ENCODE assay signal across 1 cellular context in the genomic region with DNA sequence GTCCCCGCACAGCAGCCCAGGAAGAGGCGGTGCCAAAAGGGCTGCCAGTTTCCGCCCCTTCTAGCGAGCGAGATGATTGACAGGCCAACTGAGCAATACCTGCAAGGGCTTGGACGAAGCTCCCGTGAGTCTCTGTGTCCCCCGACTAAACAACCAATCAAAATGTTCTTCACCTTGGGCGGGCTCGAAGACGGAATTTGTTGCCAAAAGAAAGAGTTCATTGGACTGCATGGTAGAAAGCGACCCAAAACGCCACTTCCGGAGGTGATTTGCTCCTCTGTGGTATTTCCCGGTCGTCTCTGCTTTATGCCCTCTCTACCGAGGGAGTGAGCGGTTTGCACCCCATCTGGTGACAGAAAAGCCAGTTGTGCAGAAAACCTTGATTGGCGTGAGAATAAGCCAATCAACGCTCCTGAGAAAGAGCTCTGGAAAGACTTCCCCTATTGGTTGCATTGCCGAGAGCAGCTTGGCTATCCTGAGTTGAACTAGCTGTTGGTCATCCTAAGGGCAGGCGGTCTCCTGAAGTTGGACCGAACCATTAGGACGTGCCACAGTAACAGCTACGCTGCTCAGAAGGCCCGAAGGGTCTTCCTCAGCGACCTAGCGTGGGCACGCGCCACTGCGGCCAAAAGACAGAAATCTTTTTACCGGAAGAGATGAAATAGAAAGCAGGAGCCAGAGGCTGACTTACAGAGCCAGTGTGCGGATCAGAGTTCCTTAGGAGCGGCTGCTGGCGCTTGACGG.
A peak's percentile ranks its signal among the peaks of the same experiment; 100 is the strongest.
TF ChIP-seq lines count a peak whose summit lies in the region.

No MANE protein-coding gene starts in this region.

TF ChIP-seq in HEK293, 187 proteins besides CTCF, POLR2A, EP300 and RAD21 (continued from another document and continues in another):
- TF ChIP-seq, protein P1, sequence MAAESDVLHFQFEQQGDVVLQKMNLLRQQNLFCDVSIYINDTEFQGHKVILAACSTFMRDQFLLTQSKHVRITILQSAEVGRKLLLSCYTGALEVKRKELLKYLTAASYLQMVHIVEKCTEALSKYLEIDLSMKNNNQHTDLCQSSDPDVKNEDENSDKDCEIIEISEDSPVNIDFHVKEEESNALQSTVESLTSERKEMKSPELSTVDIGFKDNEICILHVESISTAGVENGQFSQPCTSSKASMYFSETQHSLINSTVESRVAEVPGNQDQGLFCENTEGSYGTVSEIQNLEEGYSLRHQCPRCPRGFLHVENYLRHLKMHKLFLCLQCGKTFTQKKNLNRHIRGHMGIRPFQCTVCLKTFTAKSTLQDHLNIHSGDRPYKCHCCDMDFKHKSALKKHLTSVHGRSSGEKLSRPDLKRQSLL (tag by site-specific recombination; IDR thresholded peaks at IDR 0.05) = no peak
- TF ChIP-seq ZNF133 (tag by site-specific recombination; IDR thresholded peaks at IDR 0.05) = no peak
- TF ChIP-seq GLIS1 (tag by site-specific recombination; IDR thresholded peaks at IDR 0.05) = peak; percentile 54; the same call in 1 of the 2 replicates
- TF ChIP-seq ZNF521 (tag by site-specific recombination; IDR thresholded peaks at IDR 0.05) = no peak
- no peak for TF ChIP-seq ZNF311 (tag by site-specific recombination; IDR thresholded peaks at IDR 0.05; ENCODE audit: borderline replicate concordance)
- no peak for TF ChIP-seq GLI2 (tag by site-specific recombination; IDR thresholded peaks at IDR 0.05; ENCODE audit: borderline replicate concordance, low read depth)
- TF ChIP-seq ZSCAN16 (tag by site-specific recombination; IDR thresholded peaks at IDR 0.05) = no peak
- TF ChIP-seq, protein P2, sequence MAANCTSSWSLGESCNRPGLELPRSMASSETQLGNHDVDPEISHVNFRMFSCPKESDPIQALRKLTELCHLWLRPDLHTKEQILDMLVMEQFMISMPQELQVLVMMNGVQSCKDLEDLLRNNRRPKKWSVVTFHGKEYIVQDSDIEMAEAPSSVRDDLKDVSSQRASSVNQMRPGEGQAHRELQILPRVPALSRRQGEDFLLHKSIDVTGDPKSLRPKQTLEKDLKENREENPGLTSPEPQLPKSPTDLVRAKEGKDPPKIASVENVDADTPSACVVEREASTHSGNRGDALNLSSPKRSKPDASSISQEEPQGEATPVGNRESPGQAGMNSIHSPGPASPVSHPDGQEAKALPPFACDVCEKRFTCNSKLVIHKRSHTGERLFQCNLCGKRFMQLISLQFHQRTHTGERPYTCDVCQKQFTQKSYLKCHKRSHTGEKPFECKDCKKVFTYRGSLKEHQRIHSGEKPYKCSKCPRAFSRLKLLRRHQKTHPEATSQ (tag by site-specific recombination; IDR thresholded peaks at IDR 0.05) = no peak
- TF ChIP-seq, protein P3, sequence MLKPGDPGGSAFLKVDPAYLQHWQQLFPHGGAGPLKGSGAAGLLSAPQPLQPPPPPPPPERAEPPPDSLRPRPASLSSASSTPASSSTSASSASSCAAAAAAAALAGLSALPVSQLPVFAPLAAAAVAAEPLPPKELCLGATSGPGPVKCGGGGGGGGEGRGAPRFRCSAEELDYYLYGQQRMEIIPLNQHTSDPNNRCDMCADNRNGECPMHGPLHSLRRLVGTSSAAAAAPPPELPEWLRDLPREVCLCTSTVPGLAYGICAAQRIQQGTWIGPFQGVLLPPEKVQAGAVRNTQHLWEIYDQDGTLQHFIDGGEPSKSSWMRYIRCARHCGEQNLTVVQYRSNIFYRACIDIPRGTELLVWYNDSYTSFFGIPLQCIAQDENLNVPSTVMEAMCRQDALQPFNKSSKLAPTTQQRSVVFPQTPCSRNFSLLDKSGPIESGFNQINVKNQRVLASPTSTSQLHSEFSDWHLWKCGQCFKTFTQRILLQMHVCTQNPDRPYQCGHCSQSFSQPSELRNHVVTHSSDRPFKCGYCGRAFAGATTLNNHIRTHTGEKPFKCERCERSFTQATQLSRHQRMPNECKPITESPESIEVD (tag by site-specific recombination; IDR thresholded peaks at IDR 0.05) = no peak
- TF ChIP-seq KLF10 (tag by site-specific recombination; IDR thresholded peaks at IDR 0.05) = no peak
- TF ChIP-seq ZNF561 (tag by site-specific recombination; IDR thresholded peaks at IDR 0.05; ENCODE audit: borderline replicate concordance) = no peak; the same call in 1 of the 2 replicates
- TF ChIP-seq GFI1B (tag by site-specific recombination; IDR thresholded peaks at IDR 0.05) = no peak
- no peak for TF ChIP-seq MYNN (tag by site-specific recombination; IDR thresholded peaks at IDR 0.05; ENCODE audit: borderline replicate concordance)
- no peak for TF ChIP-seq ZNF777 (tag by site-specific recombination; IDR thresholded peaks at IDR 0.05; ENCODE audit: borderline replicate concordance)
- TF ChIP-seq ZNF184 (tag by site-specific recombination; IDR thresholded peaks at IDR 0.05) = no peak
- TF ChIP-seq, protein P4, sequence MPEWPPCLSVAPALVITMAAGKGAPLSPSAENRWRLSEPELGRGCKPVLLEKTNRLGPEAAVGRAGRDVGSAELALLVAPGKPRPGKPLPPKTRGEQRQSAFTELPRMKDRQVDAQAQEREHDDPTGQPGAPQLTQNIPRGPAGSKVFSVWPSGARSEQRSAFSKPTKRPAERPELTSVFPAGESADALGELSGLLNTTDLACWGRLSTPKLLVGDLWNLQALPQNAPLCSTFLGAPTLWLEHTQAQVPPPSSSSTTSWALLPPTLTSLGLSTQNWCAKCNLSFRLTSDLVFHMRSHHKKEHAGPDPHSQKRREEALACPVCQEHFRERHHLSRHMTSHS (tag by site-specific recombination; IDR thresholded peaks at IDR 0.05) = no peak
- no peak for TF ChIP-seq ZNF274 (IDR thresholded peaks at IDR 0.05; ENCODE audit: low read length)
- no peak for TF ChIP-seq ZNF274 (tag by site-specific recombination; IDR thresholded peaks at IDR 0.05; ENCODE audit: borderline replicate concordance)
- TF ChIP-seq ZNF707 (tag by site-specific recombination; IDR thresholded peaks at IDR 0.05) = no peak
- TF ChIP-seq ZBTB1 (tag by site-specific recombination; IDR thresholded peaks at IDR 0.05) = no peak
- peak; percentile 92 for TF ChIP-seq ZNF76 (tag by site-specific recombination; IDR thresholded peaks at IDR 0.05; ENCODE audit: borderline replicate concordance, low read depth)
- TF ChIP-seq KLF9 (tag by site-specific recombination; IDR thresholded peaks at IDR 0.05; ENCODE audit: low read depth) = no peak
- TF ChIP-seq SALL2 (tag by site-specific recombination; IDR thresholded peaks at IDR 0.05; ENCODE audit: borderline replicate concordance) = no peak
- TF ChIP-seq, protein P5, sequence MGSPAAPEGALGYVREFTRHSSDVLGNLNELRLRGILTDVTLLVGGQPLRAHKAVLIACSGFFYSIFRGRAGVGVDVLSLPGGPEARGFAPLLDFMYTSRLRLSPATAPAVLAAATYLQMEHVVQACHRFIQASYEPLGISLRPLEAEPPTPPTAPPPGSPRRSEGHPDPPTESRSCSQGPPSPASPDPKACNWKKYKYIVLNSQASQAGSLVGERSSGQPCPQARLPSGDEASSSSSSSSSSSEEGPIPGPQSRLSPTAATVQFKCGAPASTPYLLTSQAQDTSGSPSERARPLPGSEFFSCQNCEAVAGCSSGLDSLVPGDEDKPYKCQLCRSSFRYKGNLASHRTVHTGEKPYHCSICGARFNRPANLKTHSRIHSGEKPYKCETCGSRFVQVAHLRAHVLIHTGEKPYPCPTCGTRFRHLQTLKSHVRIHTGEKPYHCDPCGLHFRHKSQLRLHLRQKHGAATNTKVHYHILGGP (tag by site-specific recombination; IDR thresholded peaks at IDR 0.05) = no peak
- no peak for TF ChIP-seq ZNF121 (tag by site-specific recombination; IDR thresholded peaks at IDR 0.05)
- no peak for TF ChIP-seq ZNF132 (tag by site-specific recombination; IDR thresholded peaks at IDR 0.05; ENCODE audit: borderline replicate concordance)
- no peak for TF ChIP-seq OSR2 (tag by site-specific recombination; IDR thresholded peaks at IDR 0.05)
- TF ChIP-seq, protein P6, sequence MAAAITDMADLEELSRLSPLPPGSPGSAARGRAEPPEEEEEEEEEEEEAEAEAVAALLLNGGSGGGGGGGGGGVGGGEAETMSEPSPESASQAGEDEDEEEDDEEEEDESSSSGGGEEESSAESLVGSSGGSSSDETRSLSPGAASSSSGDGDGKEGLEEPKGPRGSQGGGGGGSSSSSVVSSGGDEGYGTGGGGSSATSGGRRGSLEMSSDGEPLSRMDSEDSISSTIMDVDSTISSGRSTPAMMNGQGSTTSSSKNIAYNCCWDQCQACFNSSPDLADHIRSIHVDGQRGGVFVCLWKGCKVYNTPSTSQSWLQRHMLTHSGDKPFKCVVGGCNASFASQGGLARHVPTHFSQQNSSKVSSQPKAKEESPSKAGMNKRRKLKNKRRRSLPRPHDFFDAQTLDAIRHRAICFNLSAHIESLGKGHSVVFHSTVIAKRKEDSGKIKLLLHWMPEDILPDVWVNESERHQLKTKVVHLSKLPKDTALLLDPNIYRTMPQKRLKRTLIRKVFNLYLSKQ (tag by site-specific recombination; IDR thresholded peaks at IDR 0.05; ENCODE audit: borderline replicate concordance) = no peak
- TF ChIP-seq, protein P7, sequence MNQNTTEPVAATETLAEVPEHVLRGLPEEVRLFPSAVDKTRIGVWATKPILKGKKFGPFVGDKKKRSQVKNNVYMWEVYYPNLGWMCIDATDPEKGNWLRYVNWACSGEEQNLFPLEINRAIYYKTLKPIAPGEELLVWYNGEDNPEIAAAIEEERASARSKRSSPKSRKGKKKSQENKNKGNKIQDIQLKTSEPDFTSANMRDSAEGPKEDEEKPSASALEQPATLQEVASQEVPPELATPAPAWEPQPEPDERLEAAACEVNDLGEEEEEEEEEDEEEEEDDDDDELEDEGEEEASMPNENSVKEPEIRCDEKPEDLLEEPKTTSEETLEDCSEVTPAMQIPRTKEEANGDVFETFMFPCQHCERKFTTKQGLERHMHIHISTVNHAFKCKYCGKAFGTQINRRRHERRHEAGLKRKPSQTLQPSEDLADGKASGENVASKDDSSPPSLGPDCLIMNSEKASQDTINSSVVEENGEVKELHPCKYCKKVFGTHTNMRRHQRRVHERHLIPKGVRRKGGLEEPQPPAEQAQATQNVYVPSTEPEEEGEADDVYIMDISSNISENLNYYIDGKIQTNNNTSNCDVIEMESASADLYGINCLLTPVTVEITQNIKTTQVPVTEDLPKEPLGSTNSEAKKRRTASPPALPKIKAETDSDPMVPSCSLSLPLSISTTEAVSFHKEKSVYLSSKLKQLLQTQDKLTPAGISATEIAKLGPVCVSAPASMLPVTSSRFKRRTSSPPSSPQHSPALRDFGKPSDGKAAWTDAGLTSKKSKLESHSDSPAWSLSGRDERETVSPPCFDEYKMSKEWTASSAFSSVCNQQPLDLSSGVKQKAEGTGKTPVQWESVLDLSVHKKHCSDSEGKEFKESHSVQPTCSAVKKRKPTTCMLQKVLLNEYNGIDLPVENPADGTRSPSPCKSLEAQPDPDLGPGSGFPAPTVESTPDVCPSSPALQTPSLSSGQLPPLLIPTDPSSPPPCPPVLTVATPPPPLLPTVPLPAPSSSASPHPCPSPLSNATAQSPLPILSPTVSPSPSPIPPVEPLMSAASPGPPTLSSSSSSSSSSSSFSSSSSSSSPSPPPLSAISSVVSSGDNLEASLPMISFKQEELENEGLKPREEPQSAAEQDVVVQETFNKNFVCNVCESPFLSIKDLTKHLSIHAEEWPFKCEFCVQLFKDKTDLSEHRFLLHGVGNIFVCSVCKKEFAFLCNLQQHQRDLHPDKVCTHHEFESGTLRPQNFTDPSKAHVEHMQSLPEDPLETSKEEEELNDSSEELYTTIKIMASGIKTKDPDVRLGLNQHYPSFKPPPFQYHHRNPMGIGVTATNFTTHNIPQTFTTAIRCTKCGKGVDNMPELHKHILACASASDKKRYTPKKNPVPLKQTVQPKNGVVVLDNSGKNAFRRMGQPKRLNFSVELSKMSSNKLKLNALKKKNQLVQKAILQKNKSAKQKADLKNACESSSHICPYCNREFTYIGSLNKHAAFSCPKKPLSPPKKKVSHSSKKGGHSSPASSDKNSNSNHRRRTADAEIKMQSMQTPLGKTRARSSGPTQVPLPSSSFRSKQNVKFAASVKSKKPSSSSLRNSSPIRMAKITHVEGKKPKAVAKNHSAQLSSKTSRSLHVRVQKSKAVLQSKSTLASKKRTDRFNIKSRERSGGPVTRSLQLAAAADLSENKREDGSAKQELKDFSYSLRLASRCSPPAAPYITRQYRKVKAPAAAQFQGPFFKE (tag by site-specific recombination; IDR thresholded peaks at IDR 0.05; ENCODE audit: borderline replicate concordance) = no peak
- peak; percentile 93 for TF ChIP-seq ZBTB8A (tag by site-specific recombination; IDR thresholded peaks at IDR 0.05)
- no peak for TF ChIP-seq ZNF211 (tag by site-specific recombination; IDR thresholded peaks at IDR 0.05; ENCODE audit: low read depth)
- peak; percentile 43; the same call in 1 of the 2 replicates for TF ChIP-seq ZNF2 (tag by site-specific recombination; IDR thresholded peaks at IDR 0.05)
- no peak for TF ChIP-seq ZNF548 (tag by site-specific recombination; IDR thresholded peaks at IDR 0.05)
- TF ChIP-seq, protein P8, sequence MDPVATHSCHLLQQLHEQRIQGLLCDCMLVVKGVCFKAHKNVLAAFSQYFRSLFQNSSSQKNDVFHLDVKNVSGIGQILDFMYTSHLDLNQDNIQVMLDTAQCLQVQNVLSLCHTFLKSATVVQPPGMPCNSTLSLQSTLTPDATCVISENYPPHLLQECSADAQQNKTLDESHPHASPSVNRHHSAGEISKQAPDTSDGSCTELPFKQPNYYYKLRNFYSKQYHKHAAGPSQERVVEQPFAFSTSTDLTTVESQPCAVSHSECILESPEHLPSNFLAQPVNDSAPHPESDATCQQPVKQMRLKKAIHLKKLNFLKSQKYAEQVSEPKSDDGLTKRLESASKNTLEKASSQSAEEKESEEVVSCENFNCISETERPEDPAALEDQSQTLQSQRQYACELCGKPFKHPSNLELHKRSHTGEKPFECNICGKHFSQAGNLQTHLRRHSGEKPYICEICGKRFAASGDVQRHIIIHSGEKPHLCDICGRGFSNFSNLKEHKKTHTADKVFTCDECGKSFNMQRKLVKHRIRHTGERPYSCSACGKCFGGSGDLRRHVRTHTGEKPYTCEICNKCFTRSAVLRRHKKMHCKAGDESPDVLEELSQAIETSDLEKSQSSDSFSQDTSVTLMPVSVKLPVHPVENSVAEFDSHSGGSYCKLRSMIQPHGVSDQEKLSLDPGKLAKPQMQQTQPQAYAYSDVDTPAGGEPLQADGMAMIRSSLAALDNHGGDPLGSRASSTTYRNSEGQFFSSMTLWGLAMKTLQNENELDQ (tag by site-specific recombination; IDR thresholded peaks at IDR 0.05; ENCODE audit: low read depth) = no peak
- TF ChIP-seq ZNF140 (tag by site-specific recombination; IDR thresholded peaks at IDR 0.05) = no peak
- TF ChIP-seq, protein P9, sequence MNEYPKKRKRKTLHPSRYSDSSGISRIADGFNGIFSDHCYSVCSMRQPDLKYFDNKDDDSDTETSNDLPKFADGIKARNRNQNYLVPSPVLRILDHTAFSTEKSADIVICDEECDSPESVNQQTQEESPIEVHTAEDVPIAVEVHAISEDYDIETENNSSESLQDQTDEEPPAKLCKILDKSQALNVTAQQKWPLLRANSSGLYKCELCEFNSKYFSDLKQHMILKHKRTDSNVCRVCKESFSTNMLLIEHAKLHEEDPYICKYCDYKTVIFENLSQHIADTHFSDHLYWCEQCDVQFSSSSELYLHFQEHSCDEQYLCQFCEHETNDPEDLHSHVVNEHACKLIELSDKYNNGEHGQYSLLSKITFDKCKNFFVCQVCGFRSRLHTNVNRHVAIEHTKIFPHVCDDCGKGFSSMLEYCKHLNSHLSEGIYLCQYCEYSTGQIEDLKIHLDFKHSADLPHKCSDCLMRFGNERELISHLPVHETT (tag by site-specific recombination; IDR thresholded peaks at IDR 0.05) = no peak
- no peak for TF ChIP-seq ZBTB7A (tag by site-specific recombination; IDR thresholded peaks at IDR 0.05; ENCODE audit: low read depth)
- TF ChIP-seq, protein P10, sequence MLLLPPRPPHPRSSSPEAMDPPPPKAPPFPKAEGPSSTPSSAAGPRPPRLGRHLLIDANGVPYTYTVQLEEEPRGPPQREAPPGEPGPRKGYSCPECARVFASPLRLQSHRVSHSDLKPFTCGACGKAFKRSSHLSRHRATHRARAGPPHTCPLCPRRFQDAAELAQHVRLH (tag by site-specific recombination; IDR thresholded peaks at IDR 0.05) = peak; percentile 92
- TF ChIP-seq EGR2 (tag by site-specific recombination; IDR thresholded peaks at IDR 0.05; ENCODE audit: low read depth) = no peak
- peak; percentile 79 for TF ChIP-seq ZNF335 (tag by site-specific recombination; conservative IDR thresholded peaks at IDR 0.05)
- no peak for TF ChIP-seq ZNF747 (tag by site-specific recombination; IDR thresholded peaks at IDR 0.05)
